Comparison of ENCODE assay signal across 14 cellular contexts in the genomic region with DNA sequence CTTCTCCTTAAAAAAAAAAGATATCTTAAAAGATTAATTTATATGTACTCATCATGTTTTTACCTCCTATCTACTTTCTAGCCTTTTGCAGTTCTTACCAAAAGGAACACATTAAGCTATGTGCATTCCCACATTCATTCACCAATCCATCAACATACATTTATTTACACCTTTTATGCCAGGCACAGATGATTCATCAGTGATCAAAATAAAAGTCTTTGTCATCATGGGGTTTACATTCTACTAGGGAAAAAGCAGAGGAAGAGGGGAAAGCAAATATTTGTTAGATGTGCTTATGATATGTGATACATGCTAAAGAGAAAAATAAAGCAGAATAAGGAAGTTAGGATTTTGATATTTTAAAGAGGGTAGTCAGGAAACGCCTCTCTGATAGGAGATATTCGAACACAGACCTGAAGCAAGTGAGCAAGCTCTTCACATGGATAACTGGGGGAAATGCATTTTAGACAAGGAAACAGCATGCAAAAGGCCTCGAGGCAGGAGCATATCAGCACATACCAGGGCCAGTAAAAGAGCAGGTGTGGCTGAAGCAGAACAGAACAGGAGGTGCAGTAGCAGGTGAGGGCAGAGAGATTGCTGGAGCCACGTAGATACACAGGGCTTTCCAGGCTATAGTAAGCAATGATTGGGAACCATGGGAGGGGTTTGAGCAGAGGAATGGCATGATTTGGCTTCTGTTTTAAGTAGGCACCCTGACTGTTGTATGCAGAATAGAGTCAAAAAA.
A peak's percentile ranks its signal among the peaks of the same experiment; 100 is the strongest.
DNase-seq lines count a peak whose midpoint lies in the region; ATAC-seq, FAIRE-seq and TF ChIP-seq lines count a peak whose summit lies in the region.
"Had no signal": no experiment of that assay in that cellular context is flagged by ENCODE, and none has a peak within 500 bp of the region (broad histone marks: within the 10 kb centered on the region; RNA-seq: fewer than 3 reads in every experiment).

No MANE protein-coding gene starts in this region.

- no peak overlapping the region for H2AFZ ChIP-seq in endothelial cell of umbilical vein (ENCODE audit: low read depth, low read length)

- H3K9me3 ChIP-seq in endothelial cell of umbilical vein (replicated peaks; ENCODE audit: control insufficient read depth, insufficient read depth, low read length) = no peaks in the 10 kb centered on the region
- H3K9me3 ChIP-seq: neutrophil, tibial nerve had no signal

- intact Hi-C loops in endothelial cell of umbilical vein (cut with micrococcal nuclease) = no loop called here

- no peak for TF ChIP-seq POLR2A in endothelial cell of umbilical vein (IDR thresholded peaks at IDR 0.05; ENCODE audit: low read depth, low read length)

- H3K36me3 ChIP-seq in endothelial cell of umbilical vein (ENCODE audit: control insufficient read depth in 2 of 2, extremely low read depth in 1 of 2, insufficient read depth in 2 of 2, low read length in 2 of 2) = no peaks in the 10 kb centered on the region
- H3K36me3 ChIP-seq: neutrophil, tibial nerve had no signal

- H3K79me2 ChIP-seq in endothelial cell of umbilical vein (ENCODE audit: control insufficient read depth, insufficient read depth, low read length) = peaks cover 14% of the 10 kb centered on the region

- H3K9me1 ChIP-seq in endothelial cell of umbilical vein (replicated peaks; ENCODE audit: control insufficient read depth, extremely low read depth, insufficient read depth, low read length) = peaks cover 2% of the 10 kb centered on the region

- no peaks in the 10 kb centered on the region for H4K20me1 ChIP-seq in endothelial cell of umbilical vein (replicated peaks; ENCODE audit: control insufficient read depth, extremely low read depth, insufficient read depth, low read length)

- H3K4me3 ChIP-seq in endothelial cell of umbilical vein (replicated peaks in 1 of 3; ENCODE audit: insufficient read depth in 1 of 3, low read depth in 1 of 3, low read length in 3 of 3) = no peak overlapping the region
- H3K4me3 ChIP-seq: tibial nerve had no signal

- BruUV-seq in endothelial cell of umbilical vein (replicated peaks; lab: Mats Ljungman, UMichigan) = no TSS peak

- no peak overlapping the region for H3K4me2 ChIP-seq in endothelial cell of umbilical vein (ENCODE audit: insufficient read depth, low read length)

- no peak overlapping the region for H3K27ac ChIP-seq in endothelial cell of umbilical vein (ENCODE audit: insufficient read depth, low read depth, low read length)
- H3K27ac ChIP-seq: neutrophil, tibial nerve had no signal

- POLR2A ChIA-PET in endothelial cell of umbilical vein (lab: Charles Lee) (no interaction called here), GM10248 (lab: Yijun Ruan, JAX) (no interaction called here)

- H3K4me1 ChIP-seq in endothelial cell of umbilical vein (ENCODE audit: control insufficient read depth, extremely low read depth, insufficient read depth, low read length) = peaks cover 5% of the 10 kb centered on the region

- dilution Hi-C loops in endothelial cell of umbilical vein (cut with MboI; ENCODE audit: extremely low pct_ligation_motif_present, low sequenced_read_pairs) = no loop called here

- CTCF ChIA-PET in endothelial cell of umbilical vein (lab: Charles Lee) (interaction anchor here (0.8 to 1.2 kb wide), 5 partner anchors 8 to 132 kb away, joined by 3 to 5 read pairs (median 4); no protein-coding TSS in a partner anchor), GM10248 (lab: Yijun Ruan, JAX) (interaction anchor here (1.0 to 2.0 kb wide), 3 partner anchors 15 to 132 kb away, joined by 3 to 5 read pairs (median 4); no protein-coding TSS in a partner anchor)

- DNase-seq in NCI-H2107 treated with DMSO at 0.1 percent for 48 hours (lab: John Stamatoyannopoulos, UW; ENCODE audit: unreplicated experiment) (peak; percentile 26), NCI-H2107 (lab: John Stamatoyannopoulos, UW) (no peak), NCI-H226 (peak; percentile 18), endothelial cell of umbilical vein (ENCODE audit: low read depth, low spot score) (peak; percentile 57), renal cortical epithelial cell (ENCODE audit: low read depth) (peak; percentile 49), GM10248 (ENCODE audit: extremely low spot score) (no peak)
- no peak for DNase-seq in activated T-cell treated with anti-CD3 and anti-CD28 coated beads, Interleukin-2, amount 50 U/mL, for 1 hour
- DNase-seq: cortex of kidney; NCI-H1436 treated with DMSO at 0.1 percent for 48 hours; stimulated activated CD4-positive, alpha-beta T cell treated with anti-CD3 and anti-CD28 coated beads, Interleukin-12 subunit alpha, Interleukin-12 subunit beta, amount 100 ng/mL, for 4 hours; T-helper 2 cell had no signal

- peak; percentile 60 for FAIRE-seq in endothelial cell of umbilical vein (lab: Jason Lieb, UNC)

- no peak overlapping the region for H3K9ac ChIP-seq in endothelial cell of umbilical vein (replicated peaks; ENCODE audit: extremely low read depth, insufficient read depth, low read length)

- ATAC-seq in HG03097 (IDR thresholded peaks at IDR 0.05; ENCODE audit: low FRiP score, unreplicated experiment) = no peak

- H3K27me3 ChIP-seq in endothelial cell of umbilical vein (ENCODE audit: control insufficient read depth in 2 of 2, insufficient read depth in 2 of 2, low read length in 2 of 2) = no peaks in the 10 kb centered on the region
- H3K27me3 ChIP-seq: neutrophil, tibial nerve had no signal

- no peak for TF ChIP-seq CTCF in endothelial cell of umbilical vein (IDR thresholded peaks at IDR 0.05; ENCODE audit: extremely low read depth in 1 of 2, insufficient read depth in 1 of 2, low read depth in 1 of 2, low read length in 2 of 2)
- TF ChIP-seq CTCF in GM10248 (IDR thresholded peaks at IDR 0.05; ENCODE audit: control extremely low read depth, extremely low read depth, low read depth, missing control alignments) = no peak

TF ChIP-seq in endothelial cell of umbilical vein, 7 proteins besides CTCF, POLR2A, EP300 and RAD21:
- TF ChIP-seq, protein P1, sequence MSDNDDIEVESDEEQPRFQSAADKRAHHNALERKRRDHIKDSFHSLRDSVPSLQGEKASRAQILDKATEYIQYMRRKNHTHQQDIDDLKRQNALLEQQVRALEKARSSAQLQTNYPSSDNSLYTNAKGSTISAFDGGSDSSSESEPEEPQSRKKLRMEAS (IDR thresholded peaks at IDR 0.05; ENCODE audit: insufficient read depth, insufficient read length) = no peak
- peak; percentile 46 for TF ChIP-seq FOS (IDR thresholded peaks at IDR 0.05; ENCODE audit: borderline replicate concordance, insufficient read depth, low read length)
- no peak for TF ChIP-seq GATA2 (IDR thresholded peaks at IDR 0.05; ENCODE audit: insufficient read depth, insufficient read length, low read depth, low read length)
- TF ChIP-seq POLR2AphosphoS5 (IDR thresholded peaks at IDR 0.05; ENCODE audit: insufficient read depth, low read depth, low read length) = no peak
- no peak for TF ChIP-seq MYC (IDR thresholded peaks at IDR 0.05; ENCODE audit: low read depth, low read length)
- TF ChIP-seq JUN (IDR thresholded peaks at IDR 0.05; ENCODE audit: borderline replicate concordance, insufficient read depth, insufficient read length, low read depth) = no peak
- no peak for TF ChIP-seq EZH2 (IDR thresholded peaks at IDR 0.05; ENCODE audit: borderline replicate concordance, low read depth, low read length, severe bottlenecking)

Comparison
In these comparisons a context has a peak if more than half of its experiments do, and no peak if none do; other contexts are left out.
1. DNase-seq: peak in NCI-H2107 treated with DMSO at 0.1 percent for 48 hours (single experiment), NCI-H226 (single experiment), endothelial cell of umbilical vein (single experiment) and renal cortical epithelial cell (single experiment); none in NCI-H2107 (single experiment), GM10248 (single experiment) and activated T-cell treated with anti-CD3 and anti-CD28 coated beads, Interleukin-2, amount 50 U/mL, for 1 hour (single experiment).